ENCODE assay signal across 25 cellular contexts in the genomic region with DNA sequence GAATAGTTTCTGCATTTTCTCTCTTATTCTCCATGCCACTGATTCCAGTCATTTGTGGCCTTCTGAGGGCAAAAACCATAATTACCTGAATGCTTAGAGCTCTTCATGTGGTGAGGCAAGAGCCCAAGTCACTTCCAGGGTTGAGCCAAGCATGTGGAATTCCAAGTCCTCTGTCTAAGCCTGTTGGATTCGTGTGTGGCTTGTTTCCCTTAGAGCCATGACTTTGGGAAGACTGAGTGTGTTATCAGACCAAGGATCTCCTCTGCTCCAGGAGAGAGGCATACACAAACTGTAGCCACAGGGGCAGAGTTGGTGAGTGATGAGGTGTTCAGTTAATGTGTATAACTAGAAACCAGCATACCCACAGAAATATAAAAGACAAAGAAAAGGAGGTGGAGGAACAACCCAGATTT. TPM values are rescaled to one million over a fixed set of nuclear protein-coding genes. Genes with fewer than 3 reads are reported as not detected.
DNase-seq lines count a peak whose midpoint lies in the region; ATAC-seq, FAIRE-seq and TF ChIP-seq lines count a peak whose summit lies in the region.
"Had no signal": no experiment of that assay in that cellular context is flagged by ENCODE, and none has a peak within 500 bp of the region (broad histone marks: within the 10 kb centered on the region; RNA-seq: fewer than 3 reads in every experiment).

No MANE protein-coding gene starts in this region.

- no peaks in the 10 kb centered on the region for H3K9me3 ChIP-seq in small intestine (ENCODE audit: control insufficient read depth, low read depth)
- H3K9me3 ChIP-seq: Caco-2, MG63, ovary, sigmoid colon, tibial artery had no signal

- WGBS in small intestine, 3 donors, result 71 to 81% (median 78%) methylated on average over 1 of the region's 1 CpG

- H3K4me1 ChIP-seq in small intestine (ENCODE audit: control insufficient read depth in 2 of 2, insufficient read depth in 1 of 2, low read depth in 1 of 2, low read length in 1 of 2), result no peaks in the 10 kb centered on the region
- H3K4me1 ChIP-seq: Caco-2, SJCRH30, tibial artery had no signal

- peak overlapping the region in 1 of 2 donors; percentile 42 for H3K27ac Mint-ChIP-seq in activated naive CD4-positive, alpha-beta T cell treated with anti-CD3 and anti-CD28 coated beads, Interleukin-2, amount 50 U/mL, for 72 hours
- H3K27ac Mint-ChIP-seq in type B pancreatic cell, result peak overlapping the region; percentile 40
- H3K27ac Mint-ChIP-seq: brain; stimulated activated naive B cell treated with anti-CD40 and anti-IgM and Interleukin-4, amounts not matched to agents 10 μg/mL and 1 μg/mL and 100 μg/mL, for 72 hours had no signal

- H3K27me3 ChIP-seq in dorsolateral prefrontal cortex, result no peaks in the 10 kb centered on the region
- H3K27me3 ChIP-seq in small intestine (ENCODE audit: control insufficient read depth in 2 of 2, insufficient read depth in 2 of 2, low read length in 2 of 2), result no peaks in the 10 kb centered on the region
- H3K27me3 ChIP-seq: MG63, ovary, sigmoid colon, SJCRH30, tibial artery had no signal

- peaks cover 0 to 5% of the 10 kb centered on the region in 2 donors for H3K36me3 Mint-ChIP-seq in activated naive CD4-positive, alpha-beta T cell treated with anti-CD3 and anti-CD28 coated beads, Interleukin-2, amount 50 U/mL, for 72 hours
- H3K36me3 Mint-ChIP-seq in type B pancreatic cell, result peaks cover 14% of the 10 kb centered on the region

- ATAC-seq in activated naive CD4-positive, alpha-beta T cell treated with anti-CD3 and anti-CD28 coated beads, Interleukin-2, amount 50 U/mL, for 72 hours, result peak; percentile 61 to 71
- ATAC-seq: stimulated activated naive B cell treated with anti-CD40 and anti-IgM and Interleukin-4, amounts not matched to agents 10 μg/mL and 1 μg/mL and 100 μg/mL, for 72 hours had no signal

- intact Hi-C loops in dorsolateral prefrontal cortex (cut with DNase I), result no loop called here

- TF ChIP-seq CTCF in coronary artery (IDR thresholded peaks at IDR 0.05) (no peak), type B pancreatic cell (conservative IDR thresholded peaks at IDR 0.05) (no peak), dorsolateral prefrontal cortex (IDR thresholded peaks at IDR 0.05 in 54 of 56, conservative IDR thresholded peaks at IDR 0.05 in 2 of 56; ENCODE audit: low read depth in 1 of 56, partially characterized antibody in 56 of 56) (no peak), foreskin fibroblast (IDR thresholded peaks at IDR 0.05; ENCODE audit: low read depth, low read length) (no peak)

- H3K9me3 Mint-ChIP-seq in activated naive CD4-positive, alpha-beta T cell treated with anti-CD3 and anti-CD28 coated beads, Interleukin-2, amount 50 U/mL, for 72 hours, result peaks cover 0 to 5% of the 10 kb centered on the region in 2 donors
- peaks cover 5% of the 10 kb centered on the region for H3K9me3 Mint-ChIP-seq in type B pancreatic cell
- H3K9me3 Mint-ChIP-seq: brain; stimulated activated naive B cell treated with anti-CD40 and anti-IgM and Interleukin-4, amounts not matched to agents 10 μg/mL and 1 μg/mL and 100 μg/mL, for 72 hours had no signal

- H3K36me3 ChIP-seq in small intestine (ENCODE audit: control insufficient read depth in 2 of 2, insufficient read depth in 2 of 2, low read length in 2 of 2), result peaks cover 0 to 10% of the 10 kb centered on the region in 2 donors
- H3K36me3 ChIP-seq: ovary, SJCRH30 had no signal

- FAIRE-seq in small intestine (lab: Jason Lieb, UNC), result no peak
- FAIRE-seq: endothelial cell of umbilical vein, G401.6, GM19239 had no signal

- H3K27me3 Mint-ChIP-seq in type B pancreatic cell, result peaks cover 15% of the 10 kb centered on the region
- H3K27me3 Mint-ChIP-seq: stimulated activated naive B cell treated with anti-CD40 and anti-IgM and Interleukin-4, amounts not matched to agents 10 μg/mL and 1 μg/mL and 100 μg/mL, for 72 hours had no signal

- H3K4me3 Mint-ChIP-seq in type B pancreatic cell, result no peak overlapping the region
- H3K4me3 Mint-ChIP-seq: brain; stimulated activated naive B cell treated with anti-CD40 and anti-IgM and Interleukin-4, amounts not matched to agents 10 μg/mL and 1 μg/mL and 100 μg/mL, for 72 hours had no signal

- H3K27ac ChIP-seq in coronary artery (no peak overlapping the region), dorsolateral prefrontal cortex (no peak overlapping the region), small intestine (ENCODE audit: low read depth in 1 of 2, low read length in 1 of 2) (no peak overlapping the region)
- H3K27ac ChIP-seq: ovary, SJCRH30, tibial artery had no signal

- H3K4me1 Mint-ChIP-seq in type B pancreatic cell (ENCODE audit: unreplicated experiment), result peaks cover 5% of the 10 kb centered on the region

- DNase-seq in activated naive CD4-positive, alpha-beta T cell treated with anti-CD3 and anti-CD28 coated beads, Interleukin-2, amount 50 U/mL, for 72 hours (ENCODE audit: low spot score in 2 of 2), result no peak
- no peak for DNase-seq in activated naive CD4-positive, alpha-beta T cell treated with Interleukin-2 at 50 U/mL for 16 hours
- peak; percentile 86 for DNase-seq in M059J (ENCODE audit: low read depth)
- peak; percentile 35 for DNase-seq in coronary artery (ENCODE audit: low spot score)
- no peak for DNase-seq in type B pancreatic cell (ENCODE audit: extremely low spot score, unreplicated experiment)
- no peak for DNase-seq in dorsolateral prefrontal cortex
- DNase-seq in small intestine, result no peak
- DNase-seq in foreskin fibroblast, result no peak
- DNase-seq: activated CD4-positive, CD25-positive, alpha-beta regulatory T cell; activated CD8-positive, alpha-beta memory T cell treated with anti-CD3 and anti-CD28 coated beads, Interleukin-2, amount 50 U/mL, for 48 hours; Caco-2; cortex of kidney; HCEC 1CT; MG63; NCI-H2227 treated with DMSO at 0.1 percent for 48 hours; ovary; sigmoid colon; SJCRH30; stimulated activated naive B cell treated with anti-CD40 and anti-IgM and Interleukin-4, amounts not matched to agents 10 μg/mL and 1 μg/mL and 100 μg/mL, for 72 hours; T-helper 9 cell; tibial artery had no signal

- H3K4me3 ChIP-seq in coronary artery (no peak overlapping the region), dorsolateral prefrontal cortex (no peak overlapping the region), small intestine (ENCODE audit: low read depth in 1 of 2, low read length in 2 of 2) (no peak overlapping the region), foreskin fibroblast (ENCODE audit: low read depth in 1 of 2, low read length in 2 of 2) (no peak overlapping the region)
- H3K4me3 ChIP-seq: MG63, ovary, sigmoid colon, SJCRH30, tibial artery had no signal

RNA-seq across cellular contexts. Expression of gene SLC22A5, which starts 27.1 kb away (rescaled TPM):
- total RNA-seq in activated naive CD4-positive, alpha-beta T cell treated with anti-CD3 and anti-CD28 coated beads, Interleukin-2, amount 50 U/mL, for 72 hours, result 1 to 10 TPM; 3.1 to 5.5 TPM
- 3.7 and 4.5 TPM in 2 replicates for total RNA-seq in M059J (2014; rRNA removed; shearing (Covaris generic))
- total RNA-seq in type B pancreatic cell (ENCODE audit: low replicate concordance) (21.6 and 39.3 TPM in 2 replicates), dorsolateral prefrontal cortex (10 to 100 TPM in 109 of 120 experiments, 1 to 10 TPM in 11; 8.0 to 25.9 (median 13.9) TPM)
- polyA plus RNA-seq in small intestine, result 10 to 100 TPM in 2 of 3 donors, 1 to 10 TPM in 1; 9.4 to 22.1 (median 21.6) TPM

Comparison
In these comparisons a context has a peak if more than half of its experiments do, and no peak if none do; other contexts are left out.
1. DNase-seq: peak in M059J (single experiment) and coronary artery (single experiment); none in activated naive CD4-positive, alpha-beta T cell treated with anti-CD3 and anti-CD28 coated beads, Interleukin-2, amount 50 U/mL, for 72 hours (0 of 2), activated naive CD4-positive, alpha-beta T cell treated with Interleukin-2 at 50 U/mL for 16 hours (single experiment), type B pancreatic cell (single experiment), dorsolateral prefrontal cortex (0 of 10), small intestine (single experiment) and foreskin fibroblast (0 of 2).